ENCODE assay signal across 8 cellular contexts in the genomic region with DNA sequence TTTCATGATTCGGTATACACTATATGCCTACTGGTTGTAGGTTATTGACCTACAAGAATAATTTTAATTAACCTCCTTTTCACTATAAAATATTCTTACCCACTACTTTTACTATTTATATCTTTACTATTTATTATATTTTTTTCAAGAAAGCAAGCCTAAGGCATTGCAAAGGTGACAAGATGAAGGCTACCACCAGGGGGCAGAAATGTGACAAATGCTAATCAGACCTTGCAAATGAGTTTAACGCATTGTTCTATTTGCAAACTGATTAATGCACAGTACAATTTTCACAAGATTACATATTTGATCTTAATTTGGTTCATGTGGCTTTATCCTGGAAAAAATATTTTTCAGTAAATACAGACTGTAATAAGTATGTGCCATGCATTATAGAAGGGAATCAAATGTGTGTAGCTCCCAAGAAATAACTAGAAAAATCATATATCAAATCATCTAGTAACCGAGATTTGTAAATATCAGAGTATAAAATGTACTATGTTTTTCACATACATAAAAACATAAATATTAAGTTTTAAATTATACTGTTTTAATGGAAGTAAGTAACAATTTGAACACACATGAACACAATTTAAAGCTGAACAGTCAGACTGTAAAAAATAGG.
DNase-seq lines count a peak whose midpoint lies in the region; ATAC-seq, FAIRE-seq and TF ChIP-seq lines count a peak whose summit lies in the region.

No MANE protein-coding gene starts in this region.

- peak; percentile 21 for DNase-seq in Caki2 (ENCODE audit: low read depth)
- DNase-seq in HTR-8/SVneo (ENCODE audit: insufficient read length, low spot score) = peak; percentile 1
- DNase-seq in SK-MEL-5 (ENCODE audit: low read depth, low spot score) = peak; percentile 76
- DNase-seq in astrocyte of the spinal cord (ENCODE audit: low read depth, low spot score) = peak; percentile 62
- DNase-seq in islet precursor cell = peak; percentile 66
- DNase-seq in stimulated activated CD4-positive, alpha-beta T cell treated with anti-CD3 and anti-CD28 coated beads, Interleukin-4, amount 100 ng/mL, for 48 hours (ENCODE audit: low read depth in 2 of 2) = peak; percentile 37 to 56

- ATAC-seq in GM19328 (IDR thresholded peaks at IDR 0.05; ENCODE audit: unreplicated experiment) (peak; percentile 69), GM21576 (IDR thresholded peaks at IDR 0.05; ENCODE audit: unreplicated experiment) (no peak)

- FAIRE-seq in HTR-8/SVneo (lab: Jason Lieb, UNC) = no peak

- no peak overlapping the region for H3K4me3 ChIP-seq in astrocyte of the spinal cord (ENCODE audit: low read depth, low read length)

- in situ Hi-C loops in Caki2 (cut with HindIII; ENCODE audit: low pct_unique_long_range_greater_than_20kb, low sequenced_read_pairs) (no loop called here), SK-MEL-5 (cut with HindIII; ENCODE audit: low pct_unique_long_range_greater_than_20kb, low sequenced_read_pairs) (no loop called here), astrocyte of the spinal cord (cut with HindIII; ENCODE audit: low sequenced_read_pairs) (no loop called here)

- peak; percentile 85 for TF ChIP-seq CTCF in astrocyte of the spinal cord (IDR thresholded peaks at IDR 0.05; ENCODE audit: low read depth, low read length)

Comparison
In these comparisons a context has a peak if more than half of its experiments do, and no peak if none do; other contexts are left out.
1. DNase-seq: peak in every context shown above with its lines; median percentile 76 in SK-MEL-5; 66 in islet precursor cell; 62 in astrocyte of the spinal cord; 46 in stimulated activated CD4-positive, alpha-beta T cell treated with anti-CD3 and anti-CD28 coated beads, Interleukin-4, amount 100 ng/mL, for 48 hours; 21 in Caki2; 1 in HTR-8/SVneo.